In genomic region chrX:39728025-39728424, GRCh38 we compare ENCODE assay signal across 24 cellular contexts.
A peak's percentile ranks its signal among the peaks of the same experiment; 100 is the strongest.
DNase-seq lines count a peak whose midpoint lies in the region; ATAC-seq and TF ChIP-seq lines count a peak whose summit lies in the region.
"Had no signal": no experiment of that assay in that cellular context is flagged by ENCODE, and none has a peak within 500 bp of the region (broad histone marks: within the 10 kb centered on the region; RNA-seq: fewer than 3 reads in every experiment).

No MANE protein-coding gene starts in this region.

- H3K9me2 ChIP-seq in hepatocyte (replicated peaks; ENCODE audit: insufficient read depth), result no peaks in the 10 kb centered on the region

- H2AFZ ChIP-seq in mammary epithelial cell (ENCODE audit: low read depth, low read length) (peak overlapping the region; percentile 45), hepatocyte (no peak overlapping the region)

- DNase-seq in left ventricle myocardium superior (no peak), right atrium auricular region (ENCODE audit: low spot score) (no peak), mammary epithelial cell (no peak), hepatocyte (ENCODE audit: low spot score) (peak; percentile 51), uterus (peak; percentile 40 to 63), SHP77 (lab: John Stamatoyannopoulos, UW) (no peak), hypothalamus (lab: John Stamatoyannopoulos, UW) (no peak), iPS-NIHi11 (ENCODE audit: low spot score) (no peak)
- DNase-seq: activated CD4-positive, alpha-beta T cell treated with anti-CD3 and anti-CD28 coated beads for 1 hour; activated CD8-positive, alpha-beta T cell treated with anti-CD3 and anti-CD28 coated beads, Interleukin-2, amount 10 ng/mL, durations not matched to agents 7 days and 5 days; activated gamma-delta T cell; brain microvascular endothelial cell; Caco-2; HCEC 1CT; NCI-H1105; NCI-H2081; NCI-H345; NCI-H774; pancreas; right cardiac atrium; SIG-M5; stimulated activated naive CD4-positive, alpha-beta T cell treated with Interleukin-2 at 50 U/mL for 16 hours had no signal

- ATAC-seq in left ventricle myocardium superior, result peak; percentile 37
- ATAC-seq: activated CD8-positive, alpha-beta T cell treated with anti-CD3 and anti-CD28 coated beads, Interleukin-2, amount 10 ng/mL, durations not matched to agents 7 days and 5 days; pancreas; right cardiac atrium had no signal

- no peak overlapping the region for H3K9ac ChIP-seq in mammary epithelial cell (ENCODE audit: insufficient read depth, low read length)
- H3K9ac ChIP-seq: BLaER1 had no signal

- no peak overlapping the region for H3K4me2 ChIP-seq in mammary epithelial cell (ENCODE audit: insufficient read depth, low read depth, low read length)
- no peak overlapping the region for H3K4me2 ChIP-seq in hepatocyte
- H3K4me2 ChIP-seq: BLaER1 had no signal

- TF ChIP-seq CTCF in right atrium auricular region (IDR thresholded peaks at IDR 0.05) (no peak), mammary epithelial cell (conservative IDR thresholded peaks at IDR 0.05 in 1 of 2, IDR thresholded peaks at IDR 0.05 in 1 of 2; ENCODE audit: extremely low read depth in 1 of 2, insufficient read depth in 1 of 2, low read depth in 1 of 2, low read length in 2 of 2) (no peak), hepatocyte (IDR thresholded peaks at IDR 0.05; ENCODE audit: poor library complexity) (no peak), uterus (IDR thresholded peaks at IDR 0.05) (no peak)

- intact Hi-C loops in left ventricle myocardium superior (cut with micrococcal nuclease), result no loop called here
- intact Hi-C loops in mammary epithelial cell (cut with micrococcal nuclease), result no loop called here
- intact Hi-C loops in uterus (cut with DNase I; ENCODE audit: low total_unique reads), result no loop called here

- H3K4me3 ChIP-seq in right atrium auricular region, result no peak overlapping the region
- no peak overlapping the region for H3K4me3 ChIP-seq in mammary epithelial cell (replicated peaks in 1 of 3; ENCODE audit: insufficient read depth in 1 of 3, low read depth in 2 of 3, low read length in 3 of 3)
- H3K4me3 ChIP-seq in hepatocyte, result no peak overlapping the region
- H3K4me3 ChIP-seq in uterus, result no peak overlapping the region
- H3K4me3 ChIP-seq: BLaER1, pancreas, thoracic aorta had no signal

- CTCF ChIA-PET in mammary epithelial cell (lab: Charles Lee; ENCODE audit: low non-redundant PET), result interaction anchor here (0.5 kb wide), 1 partner anchor 335 kb away, joined by 7 read pairs; no protein-coding TSS in a partner anchor

- no peaks in the 10 kb centered on the region for H3K36me3 ChIP-seq in right atrium auricular region
- no peaks in the 10 kb centered on the region for H3K36me3 ChIP-seq in mammary epithelial cell (ENCODE audit: insufficient read depth, low read length)
- no peaks in the 10 kb centered on the region for H3K36me3 ChIP-seq in hepatocyte (replicated peaks; ENCODE audit: insufficient read depth, low read depth)
- H3K36me3 ChIP-seq in uterus, result no peaks in the 10 kb centered on the region
- H3K36me3 ChIP-seq: BLaER1, brain microvascular endothelial cell, pancreas, thoracic aorta had no signal

- dilution Hi-C loops in mammary epithelial cell (cut with HindIII; ENCODE audit: low sequenced_read_pairs), result no loop called here

- 25% methylated on average over 4 of the region's 4 CpGs for WGBS in mammary epithelial cell (ENCODE audit: low coverage, missing lambda C conversion rate)
- 61% methylated on average over 4 of the region's 4 CpGs for WGBS in hepatocyte (ENCODE audit: low lambda C conversion rate, missing lambda C conversion rate)

- H3K27ac ChIP-seq in right atrium auricular region (peak overlapping the region in 1 of 2 donors; percentile 31), mammary epithelial cell (ENCODE audit: insufficient read depth, low read depth, low read length) (no peak overlapping the region), hepatocyte (peak overlapping the region; percentile 29), uterus (peak overlapping the region; percentile 3 to 74)
- H3K27ac ChIP-seq: BLaER1, brain microvascular endothelial cell, pancreas, thoracic aorta had no signal

- H3K9me3 ChIP-seq in right atrium auricular region (peaks cover 0 to 6% of the 10 kb centered on the region in 2 donors), mammary epithelial cell (replicated peaks; ENCODE audit: insufficient read depth, low read length) (no peaks in the 10 kb centered on the region), hepatocyte (ENCODE audit: low read depth) (no peaks in the 10 kb centered on the region), uterus (no peaks in the 10 kb centered on the region)
- H3K9me3 ChIP-seq: BLaER1, Caco-2, pancreas, thoracic aorta had no signal

- no TSS peak for BruUV-seq in mammary epithelial cell (replicated peaks; lab: Mats Ljungman, UMichigan)

- H3K79me2 ChIP-seq in mammary epithelial cell (ENCODE audit: insufficient read depth, low read length) (no peaks in the 10 kb centered on the region), hepatocyte (no peaks in the 10 kb centered on the region)

- H3K4me1 ChIP-seq in right atrium auricular region (peaks cover 0 to 19% of the 10 kb centered on the region in 2 donors), mammary epithelial cell (ENCODE audit: insufficient read depth, low read length) (peaks cover 32% of the 10 kb centered on the region), hepatocyte (ENCODE audit: insufficient read depth) (peaks cover 40% of the 10 kb centered on the region), uterus (no peaks in the 10 kb centered on the region)
- H3K4me1 ChIP-seq: Caco-2 had no signal

- in situ Hi-C loops in mammary epithelial cell (cut with MboI; ENCODE audit: low sequenced_read_pairs in 2 of 2), result no loop called here

- no peaks in the 10 kb centered on the region for H3K27me3 ChIP-seq in right atrium auricular region
- no peaks in the 10 kb centered on the region for H3K27me3 ChIP-seq in mammary epithelial cell (ENCODE audit: insufficient read depth, low read length)
- no peaks in the 10 kb centered on the region for H3K27me3 ChIP-seq in hepatocyte
- no peaks in the 10 kb centered on the region for H3K27me3 ChIP-seq in uterus
- H3K27me3 ChIP-seq: BLaER1, brain microvascular endothelial cell had no signal

- TF ChIP-seq POLR2A in uterus (IDR thresholded peaks at IDR 0.05), result no peak

- H4K20me1 ChIP-seq in mammary epithelial cell (ENCODE audit: insufficient read depth, low read length) (no peaks in the 10 kb centered on the region), hepatocyte (ENCODE audit: insufficient read depth, poor library complexity, severe bottlenecking) (no peaks in the 10 kb centered on the region)
- H4K20me1 ChIP-seq: BLaER1 had no signal

Comparison
In these comparisons a context has a peak if more than half of its experiments do, and no peak if none do; other contexts are left out.
1. DNase-seq: peak in hepatocyte (single experiment) and uterus (2 of 2); none in left ventricle myocardium superior (single experiment), right atrium auricular region (single experiment), mammary epithelial cell (single experiment), SHP77 (0 of 2), hypothalamus (0 of 51) and iPS-NIHi11 (single experiment).